15 cellular contexts compared by ENCODE assay signal in genomic region chr1:149833144-149833543, GRCh38. TPM values are rescaled to one million over a fixed set of nuclear protein-coding genes. Genes with fewer than 3 reads are reported as not detected.
DNase-seq lines count a peak whose midpoint lies in the region; ATAC-seq, FAIRE-seq and TF ChIP-seq lines count a peak whose summit lies in the region.
"Not testable (repeated sequence)": the region's sequence is repeated elsewhere in the genome, so short reads cannot be mapped to it uniquely, and the experiment has no call there.
"Had no signal": no experiment of that assay in that cellular context is flagged by ENCODE, and none has a peak within 500 bp of the region (broad histone marks: within the 10 kb centered on the region; RNA-seq: fewer than 3 reads in every experiment).

No MANE protein-coding gene starts in this region.

- not testable (repeated sequence) for H3K36me3 Mint-ChIP-seq in T-helper 17 cell (ENCODE audit: low read depth); naive thymus-derived CD4-positive, alpha-beta T cell

- ATAC-seq in A549, result peak; percentile 3 to 4; a peak in 5 of 6 replicates
- peak; percentile 9 for ATAC-seq in GM19023 (IDR thresholded peaks at IDR 0.05; ENCODE audit: unreplicated experiment)
- ATAC-seq in GM21367 (IDR thresholded peaks at IDR 0.05; ENCODE audit: unreplicated experiment), result peak; percentile 5
- peak; percentile 3 for ATAC-seq in HG02840 (IDR thresholded peaks at IDR 0.05; ENCODE audit: low FRiP score, unreplicated experiment)
- peak; percentile 1 for ATAC-seq in HG03196 (IDR thresholded peaks at IDR 0.05; ENCODE audit: unreplicated experiment)
- peak; percentile 44 for ATAC-seq in T-helper 17 cell
- peak; percentile 18 for ATAC-seq in GM12878
- peak; percentile 26 for ATAC-seq in naive thymus-derived CD4-positive, alpha-beta T cell

- H4K20me1 ChIP-seq in GM12878 (ENCODE audit: control insufficient read depth, insufficient read depth), result not testable (repeated sequence)

- H3K9ac ChIP-seq in GM12878 (ENCODE audit: control insufficient read depth, insufficient read depth, low read length), result not testable (repeated sequence)

- in situ Hi-C loops in GM12878 (cut with MboI), result not testable (repeated sequence)

- CTCF ChIA-PET in A549 (lab: Yijun Ruan, JAX); GM12878 (lab: Yijun Ruan, JAX); naive thymus-derived CD4-positive, alpha-beta T cell (lab: Charles Lee): not testable (repeated sequence)

- not testable (repeated sequence) for H3K27ac Mint-ChIP-seq in T-helper 17 cell; naive thymus-derived CD4-positive, alpha-beta T cell

- not testable (repeated sequence) for H3K79me2 ChIP-seq in GM12878 (ENCODE audit: control insufficient read depth, insufficient read depth, low read length)

- H3K36me3 ChIP-seq in GM12878 (ENCODE audit: control insufficient read depth in 2 of 2, insufficient read depth in 2 of 2, low read length in 1 of 2); naive thymus-derived CD4-positive, alpha-beta T cell (ENCODE audit: control insufficient read depth in 2 of 3, insufficient read depth in 3 of 3, low read length in 3 of 3): not testable (repeated sequence)

- not testable (repeated sequence) for TF ChIP-seq RAD21 in A549 (conservative IDR thresholded peaks at IDR 0.05 in 1 of 2, IDR thresholded peaks at IDR 0.05 in 1 of 2); GM12878 (IDR thresholded peaks at IDR 0.05; ENCODE audit: insufficient read depth, low read depth, low read length)

- intact Hi-C loops in GM12878 (cut with micrococcal nuclease; ENCODE audit: unreplicated experiment); naive thymus-derived CD4-positive, alpha-beta T cell (cut with micrococcal nuclease): not testable (repeated sequence)

- not testable (repeated sequence) for H3K27ac ChIP-seq in A549; GM12878 (ENCODE audit: control insufficient read depth, insufficient read depth); naive thymus-derived CD4-positive, alpha-beta T cell (ENCODE audit: low read depth, low read length)

- RAD21 ChIA-PET in GM12878 (lab: Charles Lee; ENCODE audit: unreplicated experiment), result not testable (repeated sequence)

- not testable (repeated sequence) for H3K4me3 Mint-ChIP-seq in T-helper 17 cell; naive thymus-derived CD4-positive, alpha-beta T cell

- not testable (repeated sequence) for H3K4me1 Mint-ChIP-seq in T-helper 17 cell; naive thymus-derived CD4-positive, alpha-beta T cell

- POLR2A ChIA-PET in A549 (lab: Yijun Ruan, JAX); GM12878 (lab: Charles Lee); naive thymus-derived CD4-positive, alpha-beta T cell (lab: Charles Lee): not testable (repeated sequence)

- SMC1A ChIA-PET in GM12878 (lab: Charles Lee; ENCODE audit: uncharacterized antibody, unreplicated experiment), result not testable (repeated sequence)

- TF ChIP-seq EP300 in A549 (IDR thresholded peaks at IDR 0.05); GM12878 (IDR thresholded peaks at IDR 0.05; ENCODE audit: borderline replicate concordance in 1 of 2, control insufficient read depth in 1 of 2, low read depth in 2 of 2, low read length in 2 of 2): not testable (repeated sequence)

- TF ChIP-seq POLR2A in A549 (IDR thresholded peaks at IDR 0.05; ENCODE audit: low read length); GM12878 (IDR thresholded peaks at IDR 0.05; ENCODE audit: low read depth, low read length): not testable (repeated sequence)

- H3K27me3 Mint-ChIP-seq in T-helper 17 cell; naive thymus-derived CD4-positive, alpha-beta T cell: not testable (repeated sequence)

- not testable (repeated sequence) for H3K4me1 ChIP-seq in A549; GM12878 (ENCODE audit: control insufficient read depth, insufficient read depth, low read length); naive thymus-derived CD4-positive, alpha-beta T cell (ENCODE audit: control insufficient read depth in 2 of 2, insufficient read depth in 2 of 2, low read length in 2 of 2)

- not testable (repeated sequence) for H2AFZ ChIP-seq in GM12878 (ENCODE audit: control insufficient read depth, low read depth, low read length)

- H3K4me3 ChIP-seq in A549; GM12878; naive thymus-derived CD4-positive, alpha-beta T cell (ENCODE audit: low read length): not testable (repeated sequence)

- not testable (repeated sequence) for FAIRE-seq in A549 (lab: Jason Lieb, UNC); GM12878 (lab: Jason Lieb, UNC)

- not testable (repeated sequence) for TF ChIP-seq CTCF in A549 (IDR thresholded peaks at IDR 0.05); GM12878 (IDR thresholded peaks at IDR 0.05 in 2 of 3, conservative IDR thresholded peaks at IDR 0.05 in 1 of 3; ENCODE audit: control insufficient read depth in 2 of 3, extremely low read depth in 1 of 3, insufficient read depth in 1 of 3, low read depth in 3 of 3, low read length in 3 of 3)

- not testable (repeated sequence) for H3K4me2 ChIP-seq in A549; GM12878 (ENCODE audit: control insufficient read depth, insufficient read depth)

- H3K9me3 Mint-ChIP-seq in naive thymus-derived CD4-positive, alpha-beta T cell, result not testable (repeated sequence)

- BruUV-seq in GM12878 (replicated peaks; lab: Mats Ljungman, UMichigan), result not testable (repeated sequence)

- not testable (repeated sequence) for DNase-seq in A549 (ENCODE audit: low read depth in 1 of 2, low spot score in 1 of 2); T-helper 17 cell; GM12878 (ENCODE audit: low read depth, low spot score); naive thymus-derived CD4-positive, alpha-beta T cell

- WGBS in A549 (ENCODE audit: missing lambda C conversion rate), result no CpG with 5 or more reads among the region's 15 CpGs
- WGBS in GM12878 (ENCODE audit: insufficient coverage, insufficient replicate concordance, low lambda C conversion rate, missing lambda C conversion rate), result no CpG with 5 or more reads among the region's 15 CpGs

- H3K27me3 ChIP-seq in GM12878 (replicated peaks in 1 of 2; ENCODE audit: control insufficient read depth in 2 of 2, insufficient read depth in 2 of 2, low read length in 1 of 2); naive thymus-derived CD4-positive, alpha-beta T cell (ENCODE audit: control insufficient read depth in 2 of 2, insufficient read depth in 2 of 2, low read length in 2 of 2): not testable (repeated sequence)

- H3K9me3 ChIP-seq in A549; T-helper 17 cell (ENCODE audit: control insufficient read depth, low read length, poor library complexity, severe bottlenecking); GM12878 (replicated peaks; ENCODE audit: control insufficient read depth, insufficient read depth, low read length); naive thymus-derived CD4-positive, alpha-beta T cell (ENCODE audit: control insufficient read depth in 2 of 3, low read length in 3 of 3): not testable (repeated sequence)

RNA-seq across cellular contexts. Expression of gene FCGR1A, which starts 50.6 kb away (rescaled TPM):
- polyA plus RNA-seq in A549 (2011; rRNA removed) (not detected in 2 replicates), A549 (2017; fragmentation: RNase III; extraction: RNeasy Plus Mini Kit Qiagen cat#74134 plus additional on column Dnase treatment) (not detected in 3 replicates), GM12878 (2011; rRNA removed) (not detected in 2 replicates), GM12878 (2014; fragmentation: Illumina TruSeq; extraction: Trizol) (not detected in 2 replicates), GM12878 (2014; fragmentation: Nextera tagmentation; extraction: Ambion mirVana) (not detected), GM12878 (2014; rRNA removed) (not detected in 2 replicates), GM12878 (2016; fragmentation: Nextera tagmentation; extraction: Ambion mirVana) (not detected)
- polyA plus RNA-seq in A549 (2012; cell fraction: cytosol; rRNA removed), result not detected in 2 replicates
- not detected in 2 replicates for polyA plus RNA-seq in A549 (2012; cell fraction: nucleus; rRNA removed)
- not detected in 2 replicates for polyA minus RNA-seq in A549 (2011; rRNA and poly(A)+ RNA removed)
- total RNA-seq in T-helper 17 cell (under 1 TPM in 1 of 2 donors, not detected in 1; 0.30 TPM), GM12878 (2014; rRNA removed) (not detected in 2 replicates), GM12878 (2014; rRNA removed; fragmentation: Illumina TruSeq; extraction: Trizol) (not detected in 2 replicates), GM12878 (2021) (not detected in 2 replicates)
- not detected in 2 replicates for total RNA-seq in GM12878 (2013; cell fraction: nucleolus; rRNA removed)
- not detected for polyA plus RNA-seq in GM12878 (2011; ENCODE audit: low read depth)
- not detected in 2 replicates for polyA plus RNA-seq in GM12878 (2011; cell fraction: cytosol; rRNA removed)
- not detected in 2 replicates for polyA plus RNA-seq in GM12878 (2011; cell fraction: nucleus; rRNA removed)
- not detected in 2 replicates for polyA plus RNA-seq in GM12878 (2012)
- polyA minus RNA-seq in GM12878 (2011; rRNA and poly(A)+ RNA removed), result not detected in 2 replicates
- polyA minus RNA-seq in GM12878 (2011; cell fraction: cytosol; rRNA and poly(A)+ RNA removed), result not detected in 2 replicates
- polyA minus RNA-seq in GM12878 (2011; cell fraction: nucleus; rRNA and poly(A)+ RNA removed), result not detected in 2 replicates
- total RNA-seq in naive thymus-derived CD4-positive, alpha-beta T cell, result 10 to 100 TPM in 1 of 5 experiments, under 1 TPM in 2, not detected in 2; 0.21 to 14.4 (median 0.59) TPM
- polyA plus RNA-seq in naive thymus-derived CD4-positive, alpha-beta T cell, result not detected
- total RNA-seq: bronchial epithelial cell, foreskin keratinocyte, H9, M059J, Peyer's patch, SJCRH30 had no signal
- polyA plus RNA-seq: CD4-positive, alpha-beta memory T cell; foreskin keratinocyte had no signal
